In genomic region chr12:111597731-111598636, GRCh38 we compare ENCODE assay signal across 8 cellular contexts. TPM values are rescaled to one million over a fixed set of nuclear protein-coding genes. Genes with fewer than 3 reads are reported as not detected.
DNase-seq lines count a peak whose midpoint lies in the region; ATAC-seq and TF ChIP-seq lines count a peak whose summit lies in the region.

No MANE protein-coding gene starts in this region.

- CTCF ChIA-PET in BJ (lab: Yijun Ruan, JAX) (no interaction called here), activated B cell treated with CpG ODN at 0.5 μM for 24 hours (lab: Charles Lee) (no interaction called here)

- H3K4me1 Mint-ChIP-seq in activated B cell treated with CpG ODN at 0.5 μM for 24 hours (peaks cover 32% of the 10 kb centered on the region), chondrocyte (ENCODE audit: low read depth) (peaks cover 49% of the 10 kb centered on the region)

- POLR2A ChIA-PET in BJ (lab: Charles Lee) (no interaction called here), activated B cell treated with CpG ODN at 0.5 μM for 24 hours (lab: Charles Lee) (no interaction called here)

- no peaks in the 10 kb centered on the region for H3K36me3 ChIP-seq in BJ (ENCODE audit: control insufficient read depth, insufficient read depth, low read length)

- H3K27ac Mint-ChIP-seq in activated B cell treated with CpG ODN at 0.5 μM for 24 hours, result peak overlapping the region; percentile 85
- peak overlapping the region; percentile 91 for H3K27ac Mint-ChIP-seq in chondrocyte (ENCODE audit: unreplicated experiment)

- H3K27ac ChIP-seq in layer of hippocampus (ENCODE audit: low read depth, low read length), result peak overlapping the region; percentile 83

- TF ChIP-seq CTCF in BJ (IDR thresholded peaks at IDR 0.05; ENCODE audit: insufficient read depth, low read depth, low read length) (no peak), activated B cell treated with CpG ODN at 0.5 μM for 24 hours (IDR thresholded peaks at IDR 0.05) (no peak), chondrocyte (IDR thresholded peaks at IDR 0.05) (no peak)

- DNase-seq in BJ (ENCODE audit: low read depth) (no peak), HuH-7.5 (ENCODE audit: low spot score) (peak; percentile 64), activated B cell treated with CpG ODN at 0.5 μM for 24 hours (peak; percentile 42), chondrocyte (ENCODE audit: low spot score) (peak; percentile 86), SKM-1 treated with dmso at 0.1 percent for 144 hours (lab: John Stamatoyannopoulos, UW; ENCODE audit: unreplicated experiment) (no peak)
- DNase-seq in stimulated activated CD4-positive, alpha-beta T cell treated with anti-CD3 and anti-CD28 coated beads, Interleukin-15, amount 100 ng/mL, for 24 hours, result peak; percentile 58

- H3K27me3 ChIP-seq in BJ (ENCODE audit: control insufficient read depth, insufficient read depth, low read length) (no peaks in the 10 kb centered on the region), layer of hippocampus (ENCODE audit: control insufficient read depth, insufficient read depth, low read length) (no peaks in the 10 kb centered on the region)

- peaks cover 12% of the 10 kb centered on the region for H3K36me3 Mint-ChIP-seq in activated B cell treated with CpG ODN at 0.5 μM for 24 hours (ENCODE audit: low read depth)
- H3K36me3 Mint-ChIP-seq in chondrocyte (ENCODE audit: low read depth), result no peaks in the 10 kb centered on the region

- H3K4me3 ChIP-seq in BJ (ENCODE audit: low read depth, low read length), result peak overlapping the region; percentile 99

- H3K9me3 Mint-ChIP-seq in activated B cell treated with CpG ODN at 0.5 μM for 24 hours (no peaks in the 10 kb centered on the region), chondrocyte (ENCODE audit: low read depth) (no peaks in the 10 kb centered on the region)

- intact Hi-C loops in activated B cell treated with CpG ODN at 0.5 μM for 24 hours (cut with micrococcal nuclease), result loop anchor here (2.0 to 10.0 kb wide), 5 partner anchors 89 to 1716 kb away; partner anchors contain the start of genes ACAD10, GLTP, HECTD4 and MAPKAPK5

- no peaks in the 10 kb centered on the region for H3K27me3 Mint-ChIP-seq in activated B cell treated with CpG ODN at 0.5 μM for 24 hours
- no peaks in the 10 kb centered on the region for H3K27me3 Mint-ChIP-seq in chondrocyte (ENCODE audit: low read depth)

- ATAC-seq in GM19324 (IDR thresholded peaks at IDR 0.05; ENCODE audit: low FRiP score, unreplicated experiment) (peak; percentile 17), activated B cell treated with CpG ODN at 0.5 μM for 24 hours (ENCODE audit: low read depth) (peak; percentile 3)

- H3K4me3 Mint-ChIP-seq in activated B cell treated with CpG ODN at 0.5 μM for 24 hours, result peak overlapping the region; percentile 89
- peak overlapping the region; percentile 84 for H3K4me3 Mint-ChIP-seq in chondrocyte (ENCODE audit: unreplicated experiment)

RNA-seq across cellular contexts. Expression of gene ATXN2, which starts 1.1 kb away (rescaled TPM):
- 21.5 and 30.3 TPM in 2 replicates for polyA plus RNA-seq in BJ (2011; rRNA removed)
- 93.5 and 95.4 TPM in 2 replicates for polyA minus RNA-seq in BJ (2011; rRNA and poly(A)+ RNA removed)
- 38.3 and 46.2 TPM in 2 replicates for total RNA-seq in activated B cell treated with CpG ODN at 0.5 μM for 24 hours
- 63.7 to 66.8 TPM (median 66.1 TPM) in 3 replicates for total RNA-seq in chondrocyte

Comparison
In these comparisons a context has a peak if more than half of its experiments do, and no peak if none do; other contexts are left out.
1. DNase-seq: peak in HuH-7.5 (single experiment), activated B cell treated with CpG ODN at 0.5 μM for 24 hours (single experiment), chondrocyte (single experiment) and stimulated activated CD4-positive, alpha-beta T cell treated with anti-CD3 and anti-CD28 coated beads, Interleukin-15, amount 100 ng/mL, for 24 hours (single experiment); none in BJ (single experiment) and SKM-1 treated with dmso at 0.1 percent for 144 hours (single experiment).